2 cellular contexts compared by ENCODE assay signal in genomic region chrX:72621619-72622485, GRCh38.
TF ChIP-seq lines count a peak whose summit lies in the region.

No MANE protein-coding gene starts in this region.

TF ChIP-seq in GM12878, 131 proteins besides CTCF, POLR2A, EP300 and RAD21:
- TF ChIP-seq YY1 (IDR thresholded peaks at IDR 0.05; ENCODE audit: low read depth, low read length) (no peak), CREM (IDR thresholded peaks at IDR 0.05; ENCODE audit: low read depth) (peak; percentile 38; the same call in 1 of the 2 replicates), NFIC (IDR thresholded peaks at IDR 0.05; ENCODE audit: low read depth, low read length) (peak; percentile 82), NRF1 (conservative IDR thresholded peaks at IDR 0.05; ENCODE audit: low read depth, low read length) (no peak), SRF (IDR thresholded peaks at IDR 0.05; ENCODE audit: low read depth in 2 of 2, low read length in 2 of 2) (peak in 1 of 2 experiments; percentile 55; a peak in 1 of 4 replicates), GABPA (IDR thresholded peaks at IDR 0.05; ENCODE audit: low read depth) (peak; percentile 59; the same call in 1 of the 2 replicates), E2F4 (IDR thresholded peaks at IDR 0.05; ENCODE audit: low read depth, low read length) (no peak), BCL11A (IDR thresholded peaks at IDR 0.05; ENCODE audit: low read depth, low read length) (peak; percentile 69; the same call in 1 of the 2 replicates), FOXM1 (IDR thresholded peaks at IDR 0.05; ENCODE audit: low read depth, low read length) (0 out of 2 replicates have a peak, but pooled peaks have one; percentile 42), EED (IDR thresholded peaks at IDR 0.05; ENCODE audit: low read depth) (no peak), ZZZ3 (IDR thresholded peaks at IDR 0.05; ENCODE audit: control insufficient read depth, insufficient read length, low read depth) (no peak), JUNB (IDR thresholded peaks at IDR 0.05) (peak; percentile 95), ATF2 (IDR thresholded peaks at IDR 0.05; ENCODE audit: low read length) (peak; percentile 70), DPF2 (IDR thresholded peaks at IDR 0.05) (0 out of 2 replicates have a peak, but pooled peaks have one; percentile 26), IRF4 (IDR thresholded peaks at IDR 0.05; ENCODE audit: low read depth, low read length) (peak; percentile 70; the same call in 1 of the 2 replicates), RUNX3 (IDR thresholded peaks at IDR 0.05; ENCODE audit: low read length) (peak; percentile 65), RELA (IDR thresholded peaks at IDR 0.05; ENCODE audit: borderline replicate concordance, partially characterized antibody) (no peak), KAT2A (conservative IDR thresholded peaks at IDR 0.05; ENCODE audit: control insufficient read depth, low read depth, low read length) (no peak), CREB1 (IDR thresholded peaks at IDR 0.05; ENCODE audit: low read depth) (no peak)

TF ChIP-seq in HepG2, 621 proteins besides CTCF, POLR2A, EP300 and RAD21:
- TF ChIP-seq ZNF670 (CRISPR knock-in tag; IDR thresholded peaks at IDR 0.05; ENCODE audit: borderline replicate concordance): no peak
- no peak for TF ChIP-seq HNF4A (CRISPR knock-in tag; IDR thresholded peaks at IDR 0.05)
- TF ChIP-seq HNRNPL (IDR thresholded peaks at IDR 0.05; ENCODE audit: low read depth, low read length): no peak
- TF ChIP-seq CHCHD3 (CRISPR knock-in tag; IDR thresholded peaks at IDR 0.05): no peak
- TF ChIP-seq IRX3 (CRISPR knock-in tag; IDR thresholded peaks at IDR 0.05; ENCODE audit: borderline replicate concordance, low read depth): no peak
- no peak for TF ChIP-seq MTF1 (CRISPR knock-in tag; IDR thresholded peaks at IDR 0.05)
- TF ChIP-seq ZFX (CRISPR knock-in tag; IDR thresholded peaks at IDR 0.05; ENCODE audit: low read depth): no peak
- TF ChIP-seq GTF3A (CRISPR knock-in tag; conservative IDR thresholded peaks at IDR 0.05): no peak
